In the genomic region with DNA sequence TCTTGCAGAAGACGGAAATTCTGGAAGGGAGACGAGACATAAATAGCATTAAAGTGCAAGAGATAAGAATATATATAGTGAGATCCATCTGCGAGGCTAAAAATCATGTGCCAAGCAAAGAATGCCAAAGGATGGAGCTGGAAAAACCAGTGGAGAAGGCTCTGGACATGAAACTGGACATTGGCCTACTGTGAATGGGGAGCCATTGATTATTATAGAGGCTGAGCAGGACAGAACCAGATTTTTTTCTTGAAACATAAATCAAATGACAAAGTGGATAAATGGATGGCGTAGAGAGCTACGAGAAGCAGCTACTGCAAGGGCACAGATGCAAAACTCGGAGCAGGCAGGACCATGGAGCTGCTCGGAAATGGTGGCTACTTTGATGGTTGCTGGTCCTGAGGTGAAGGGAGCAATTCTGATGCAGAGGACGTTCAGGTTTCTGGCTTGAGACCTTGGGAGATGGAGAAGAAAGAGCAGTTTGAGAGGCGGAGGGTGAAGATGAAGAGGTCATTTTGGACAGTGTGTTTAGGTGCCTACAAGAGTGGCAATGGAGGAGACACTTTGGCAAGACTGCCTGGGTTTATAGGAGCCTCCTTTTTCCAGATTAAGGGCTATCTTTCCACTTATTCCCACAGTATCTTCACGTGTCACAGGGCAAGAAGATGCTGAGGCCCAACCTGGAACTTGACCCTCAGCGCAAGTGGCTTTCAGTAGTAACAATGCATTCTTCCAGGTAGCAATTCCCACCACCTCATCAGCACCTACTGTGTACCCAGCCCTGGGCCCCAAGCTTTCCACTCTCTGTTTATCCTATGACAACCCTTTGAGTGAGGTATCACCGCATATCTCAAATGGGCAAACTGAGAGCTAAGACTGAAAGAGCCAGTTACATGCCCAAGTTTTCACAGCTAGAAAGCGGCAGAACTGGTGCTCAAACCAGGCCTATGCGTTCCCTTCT, we compare ENCODE assay signal across 23 cellular contexts.
A peak's percentile ranks its signal among the peaks of the same experiment; 100 is the strongest.
DNase-seq lines count a peak whose midpoint lies in the region; ATAC-seq and TF ChIP-seq lines count a peak whose summit lies in the region.
"Had no signal": no experiment of that assay in that cellular context is flagged by ENCODE, and none has a peak within 500 bp of the region (broad histone marks: within the 10 kb centered on the region; RNA-seq: fewer than 3 reads in every experiment).

No MANE protein-coding gene starts in this region.

- intact Hi-C loops in cardiac septum (cut with DNase I) = no loop called here
- intact Hi-C loops in Right ventricle myocardium superior (cut with DNase I) = no loop called here
- intact Hi-C loops in CD8-positive, alpha-beta T cell (cut with DNase I, micrococcal nuclease) = no loop called here

- no peak overlapping the region for H3K18ac ChIP-seq in mesendoderm (ENCODE audit: low read length)

- no peaks in the 10 kb centered on the region for H3K9me3 ChIP-seq in CD8-positive, alpha-beta T cell (ENCODE audit: low read length)
- H3K9me3 ChIP-seq: SJSA1 had no signal

- H3K27ac Mint-ChIP-seq in CD8-positive, alpha-beta T cell = no peak overlapping the region
- H3K27ac Mint-ChIP-seq: CD4-positive, alpha-beta T cell had no signal

- H3K36me3 ChIP-seq in mesendoderm (ENCODE audit: control insufficient read depth, insufficient read depth, low read length) = no peaks in the 10 kb centered on the region
- H3K36me3 ChIP-seq in CD8-positive, alpha-beta T cell (ENCODE audit: insufficient read depth, low read length) = no peaks in the 10 kb centered on the region
- H3K36me3 ChIP-seq: BLaER1 treated with 17β-estradiol and CSF1 and Interleukin-3, amounts not matched to agents 10 nM and 100 nM; SJSA1 had no signal

- H3K27me3 ChIP-seq in mesendoderm (ENCODE audit: insufficient read depth, low read length, poor library complexity) = no peaks in the 10 kb centered on the region
- H3K27me3 ChIP-seq in CD8-positive, alpha-beta T cell (ENCODE audit: insufficient read depth, low read length) = no peaks in the 10 kb centered on the region
- H3K27me3 ChIP-seq: SJSA1 had no signal

- H3K9ac ChIP-seq in mesendoderm (ENCODE audit: low read length) = no peak overlapping the region
- H3K9ac ChIP-seq: BLaER1 treated with 17β-estradiol and CSF1 and Interleukin-3, amounts not matched to agents 10 nM and 100 nM had no signal

- peaks cover 2% of the 10 kb centered on the region for H3K27me3 Mint-ChIP-seq in CD8-positive, alpha-beta T cell (ENCODE audit: low read depth)

- H3K4me1 ChIP-seq in mesendoderm (ENCODE audit: control insufficient read depth, low read depth, low read length) = peaks cover 2% of the 10 kb centered on the region
- no peaks in the 10 kb centered on the region for H3K4me1 ChIP-seq in CD8-positive, alpha-beta T cell (ENCODE audit: insufficient read depth, low read length)

- H3K9me3 Mint-ChIP-seq in CD8-positive, alpha-beta T cell = peaks cover 6% of the 10 kb centered on the region
- H3K9me3 Mint-ChIP-seq: CD4-positive, alpha-beta T cell had no signal

- CTCF ChIA-PET in CD8-positive, alpha-beta T cell (lab: Charles Lee) = no interaction called here

- no peak overlapping the region for H2AK5ac ChIP-seq in mesendoderm (ENCODE audit: low read length)

- POLR2A ChIA-PET in CD8-positive, alpha-beta T cell (lab: Charles Lee) = no interaction called here

- no peaks in the 10 kb centered on the region for H3K79me2 ChIP-seq in mesendoderm (ENCODE audit: control insufficient read depth, insufficient read depth, low read length)

- H2BK120ac ChIP-seq in mesendoderm (ENCODE audit: low read depth, low read length) = no peak overlapping the region

- H3K4me3 ChIP-seq in mesendoderm (ENCODE audit: low read length) = no peak overlapping the region
- no peak overlapping the region for H3K4me3 ChIP-seq in CD8-positive, alpha-beta T cell (ENCODE audit: low read depth, low read length)
- H3K4me3 ChIP-seq: BLaER1 treated with 17β-estradiol and CSF1 and Interleukin-3, amounts not matched to agents 10 nM and 100 nM; PC-9; SJSA1 had no signal

- H3K4me3 Mint-ChIP-seq in CD8-positive, alpha-beta T cell = no peak overlapping the region
- H3K4me3 Mint-ChIP-seq: CD4-positive, alpha-beta T cell had no signal

- H4K8ac ChIP-seq in mesendoderm (ENCODE audit: low read depth, low read length) = no peak overlapping the region

- no peak for ATAC-seq in Right ventricle myocardium superior (ENCODE audit: poor library complexity)
- ATAC-seq in CD8-positive, alpha-beta T cell = no peak
- ATAC-seq: Right ventricle myocardium inferior had no signal

- H3K27ac ChIP-seq in mesendoderm (ENCODE audit: low read depth, low read length) = no peak overlapping the region
- H3K27ac ChIP-seq in CD8-positive, alpha-beta T cell (ENCODE audit: low read depth, low read length) = no peak overlapping the region
- H3K27ac ChIP-seq: BLaER1 treated with 17β-estradiol and CSF1 and Interleukin-3, amounts not matched to agents 10 nM and 100 nM; PC-9; SJSA1 had no signal

- no peak overlapping the region for H3K56ac ChIP-seq in mesendoderm (ENCODE audit: low read length)

- H3K23ac ChIP-seq in mesendoderm (ENCODE audit: low read length) = peak overlapping the region; percentile 74

- DNase-seq in cardiac septum (ENCODE audit: low spot score) (peak; percentile 44), Right ventricle myocardium superior (no peak), ecto neural progenitor cell (ENCODE audit: low spot score) (peak; percentile 12), mesendoderm (no peak), NCI-H345 treated with DMSO at 0.1 percent for 48 hours (lab: John Stamatoyannopoulos, UW; ENCODE audit: unreplicated experiment) (no peak), SKM-1 (lab: John Stamatoyannopoulos, UW; ENCODE audit: unreplicated experiment) (no peak)
- DNase-seq in CD8-positive, alpha-beta T cell = no peak
- DNase-seq: CD4-positive, alpha-beta T cell; COR-L47; DMS53; KBM-7; NCI-H1105 treated with DMSO at 0.1 percent for 48 hours; NCI-H146; NCI-H1930; NCI-H2107; NCI-H446 treated with DMSO at 0.1 percent for 48 hours; NCI-H526; NCI-H82; NK-92 treated with Interleukin-12 subunit alpha and Interleukin-12 subunit beta, amount 100 ng/mL, for 24 hours; PC-9 had no signal

- no peak overlapping the region for H3K4me2 ChIP-seq in mesendoderm (ENCODE audit: low read length)
- H3K4me2 ChIP-seq: BLaER1 treated with 17β-estradiol and CSF1 and Interleukin-3, amounts not matched to agents 10 nM and 100 nM; PC-9 had no signal

- H3K4ac ChIP-seq in mesendoderm (ENCODE audit: low read depth, low read length) = no peak overlapping the region

- no peaks in the 10 kb centered on the region for H3K79me1 ChIP-seq in mesendoderm (ENCODE audit: low read length)

- H4K5ac ChIP-seq in mesendoderm (ENCODE audit: low read length) = no peak overlapping the region

- WGBS in mesendoderm (ENCODE audit: extremely low coverage, insufficient coverage, low lambda C conversion rate) = no CpG with 5 or more reads among the region's 14 CpGs

- no peaks in the 10 kb centered on the region for H3K36me3 Mint-ChIP-seq in CD8-positive, alpha-beta T cell

- TF ChIP-seq CTCF in CD8-positive, alpha-beta T cell (IDR thresholded peaks at IDR 0.05) = no peak

- no peaks in the 10 kb centered on the region for H3K4me1 Mint-ChIP-seq in CD8-positive, alpha-beta T cell (ENCODE audit: low read depth)

- no peak overlapping the region for H2BK15ac ChIP-seq in mesendoderm (replicated peaks; ENCODE audit: low read depth)

- no peak overlapping the region for H2BK5ac ChIP-seq in mesendoderm (ENCODE audit: low read length)

Comparison
In these comparisons a context has a peak if more than half of its experiments do, and no peak if none do; other contexts are left out.
1. DNase-seq: peak in cardiac septum (single experiment) and ecto neural progenitor cell (single experiment); none in Right ventricle myocardium superior (single experiment), mesendoderm (single experiment), NCI-H345 treated with DMSO at 0.1 percent for 48 hours (single experiment), SKM-1 (single experiment) and CD8-positive, alpha-beta T cell (0 of 7).